In the genomic region with DNA sequence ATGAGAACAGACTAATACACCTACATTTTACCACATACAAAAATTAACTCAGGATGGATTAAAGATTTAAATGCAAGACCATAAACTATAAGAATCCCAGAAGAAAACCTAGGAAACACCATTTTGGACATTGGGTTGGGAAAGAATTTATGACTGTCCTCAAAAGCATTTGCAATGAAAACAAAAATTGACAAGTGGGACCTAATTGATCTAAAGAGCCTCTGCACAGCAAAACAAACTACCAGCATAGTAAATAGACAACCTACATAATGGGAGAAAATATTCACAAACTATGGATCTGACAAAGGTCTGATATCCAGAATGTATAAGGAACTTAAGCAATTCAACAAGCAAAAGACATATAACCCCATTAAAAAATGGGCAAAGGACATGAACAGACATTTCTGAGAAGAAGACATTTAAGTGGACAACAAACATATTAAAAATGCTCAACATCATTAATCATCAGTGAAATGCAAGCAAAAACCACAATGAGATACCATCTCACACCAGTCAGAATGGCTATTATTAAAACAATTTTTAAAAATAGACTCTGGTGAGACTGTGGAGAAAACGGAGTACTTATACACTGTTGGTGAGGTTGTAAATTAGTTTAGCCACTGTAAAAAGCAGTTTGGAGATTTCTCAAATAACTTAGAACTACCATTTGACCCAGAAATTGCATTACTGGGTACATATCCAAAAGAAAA, we compare ENCODE assay signal across 18 cellular contexts.
DNase-seq lines count a peak whose midpoint lies in the region; ATAC-seq and TF ChIP-seq lines count a peak whose summit lies in the region.
"Had no signal": no experiment of that assay in that cellular context is flagged by ENCODE, and none has a peak within 500 bp of the region (broad histone marks: within the 10 kb centered on the region; RNA-seq: fewer than 3 reads in every experiment).

No MANE protein-coding gene starts in this region.

- H3K9me3 ChIP-seq in PC-3 (ENCODE audit: low read length) = 0 out of 2 replicates have a peak, but pooled peaks cover 8% of the 10 kb centered on the region

- intact Hi-C loops in PC-3 (cut with micrococcal nuclease) = no loop called here

- H2AFZ ChIP-seq in PC-3 (ENCODE audit: low read length) = peak overlapping the region; percentile 19; the same call in 1 of the 2 replicates

- H3K36me3 ChIP-seq in PC-3 (ENCODE audit: low read depth, low read length) = no peaks in the 10 kb centered on the region

- H3K9me3 Mint-ChIP-seq in nephron progenitor cell = peaks cover 33% of the 10 kb centered on the region
- H3K9me3 Mint-ChIP-seq in T-helper 2 cell treated with Interferon-gamma antibody and Interleukin-4, amounts not matched to agents 5 μg/mL and 100 μg/mL, for 36 hours = no peaks in the 10 kb centered on the region
- H3K9me3 Mint-ChIP-seq: CD4-positive, alpha-beta T cell had no signal

- CTCF ChIA-PET in PC-3 (lab: Charles Lee) = no interaction called here

- peaks cover 7% of the 10 kb centered on the region; the same call in 1 of the 2 replicates for H3K4me1 ChIP-seq in PC-3 (ENCODE audit: insufficient read depth, low read length)

- peak; percentile 71 for ATAC-seq in PC-3
- ATAC-seq in GM21576 (IDR thresholded peaks at IDR 0.05; ENCODE audit: unreplicated experiment) = no peak
- ATAC-seq: HCT116 had no signal

- H3K4me2 ChIP-seq in PC-3 (ENCODE audit: low read length) = peak overlapping the region; percentile 13; the same call in 1 of the 2 replicates

- no peak for TF ChIP-seq CTCF in PC-3 (conservative IDR thresholded peaks at IDR 0.05; ENCODE audit: low read depth, low read length)
- no peak for TF ChIP-seq CTCF in cardiac fibroblast (IDR thresholded peaks at IDR 0.05; ENCODE audit: low read depth, low read length)
- TF ChIP-seq CTCF in nephron progenitor cell (IDR thresholded peaks at IDR 0.05) = no peak

- H3K79me2 ChIP-seq in PC-3 (ENCODE audit: low read length) = no peaks in the 10 kb centered on the region

- H3K9me2 ChIP-seq in PC-3 (replicated peaks; ENCODE audit: low read length) = no peaks in the 10 kb centered on the region

- H3K36me3 Mint-ChIP-seq in nephron progenitor cell (ENCODE audit: low read depth) = no peaks in the 10 kb centered on the region
- no peaks in the 10 kb centered on the region for H3K36me3 Mint-ChIP-seq in T-helper 2 cell treated with Interferon-gamma antibody and Interleukin-4, amounts not matched to agents 5 μg/mL and 100 μg/mL, for 36 hours (ENCODE audit: low read depth)

- H3K27ac Mint-ChIP-seq in nephron progenitor cell = no peak overlapping the region
- no peak overlapping the region for H3K27ac Mint-ChIP-seq in T-helper 2 cell treated with Interferon-gamma antibody and Interleukin-4, amounts not matched to agents 5 μg/mL and 100 μg/mL, for 36 hours
- H3K27ac Mint-ChIP-seq: CD4-positive, alpha-beta T cell had no signal

- BruUV-seq in PC-3 (replicated peaks; lab: Mats Ljungman, UMichigan) = no TSS peak

- no peaks in the 10 kb centered on the region for H3K27me3 ChIP-seq in PC-3 (ENCODE audit: low read length)

- H3K4me3 ChIP-seq in PC-3 (ENCODE audit: low read length) = no peak overlapping the region
- no peak overlapping the region for H3K4me3 ChIP-seq in cardiac fibroblast (replicated peaks in 1 of 2; ENCODE audit: low read depth in 2 of 2, low read length in 2 of 2)

- H3K9ac ChIP-seq in PC-3 (ENCODE audit: low read length) = no peak overlapping the region; the same call in 1 of the 2 replicates

- no peaks in the 10 kb centered on the region for H3K4me1 Mint-ChIP-seq in nephron progenitor cell
- H3K4me1 Mint-ChIP-seq in T-helper 2 cell treated with Interferon-gamma antibody and Interleukin-4, amounts not matched to agents 5 μg/mL and 100 μg/mL, for 36 hours (ENCODE audit: low read depth) = no peaks in the 10 kb centered on the region

- no peaks in the 10 kb centered on the region for H3F3A ChIP-seq in PC-3 (ENCODE audit: low read length, unreplicated experiment)

- H3K27ac ChIP-seq in PC-3 (ENCODE audit: low read length) = peak overlapping the region; percentile 65
- H3K27ac ChIP-seq: HL-60 had no signal

- DNase-seq in EL = peak; percentile 52
- DNase-seq in PC-3 = peak; percentile 52
- peak; percentile 10 to 32 for DNase-seq in cardiac fibroblast (ENCODE audit: low read depth in 2 of 2)
- DNase-seq in myocyte (ENCODE audit: low read depth) = peak; percentile 47
- DNase-seq in stimulated activated CD4-positive, alpha-beta T cell treated with anti-CD3 and anti-CD28 coated beads, Interleukin-12 subunit alpha, Interleukin-12 subunit beta, amount 100 ng/mL, for 4 hours = no peak
- DNase-seq in nephron progenitor cell = no peak
- no peak for DNase-seq in T-helper 2 cell treated with Interferon-gamma antibody and Interleukin-4, amounts not matched to agents 5 μg/mL and 100 μg/mL, for 36 hours (ENCODE audit: low spot score)
- DNase-seq: Calu3; CD4-positive, alpha-beta T cell; DND-41; NCI-H1092; NCI-H1694 treated with DMSO at 0.1 percent for 48 hours; NCI-H2171; NCI-H774; SHP77 had no signal

- H3K27me3 Mint-ChIP-seq in nephron progenitor cell (ENCODE audit: low read depth, poor library complexity) = no peaks in the 10 kb centered on the region
- H3K27me3 Mint-ChIP-seq in T-helper 2 cell treated with Interferon-gamma antibody and Interleukin-4, amounts not matched to agents 5 μg/mL and 100 μg/mL, for 36 hours (ENCODE audit: low read depth) = peaks cover 2% of the 10 kb centered on the region
- H3K27me3 Mint-ChIP-seq: CD4-positive, alpha-beta T cell had no signal

- POLR2A ChIA-PET in PC-3 (lab: Charles Lee; ENCODE audit: unreplicated experiment) = no interaction called here

- H3K4me3 Mint-ChIP-seq in nephron progenitor cell = no peak overlapping the region
- H3K4me3 Mint-ChIP-seq in T-helper 2 cell treated with Interferon-gamma antibody and Interleukin-4, amounts not matched to agents 5 μg/mL and 100 μg/mL, for 36 hours = no peak overlapping the region
- H3K4me3 Mint-ChIP-seq: CD4-positive, alpha-beta T cell had no signal

- H4K20me1 ChIP-seq in PC-3 (ENCODE audit: low read length) = no peaks in the 10 kb centered on the region

Comparison
In these comparisons a context has a peak if more than half of its experiments do, and no peak if none do; other contexts are left out.
1. DNase-seq: peak in EL (single experiment), PC-3 (single experiment), cardiac fibroblast (2 of 2) and myocyte (single experiment); none in stimulated activated CD4-positive, alpha-beta T cell treated with anti-CD3 and anti-CD28 coated beads, Interleukin-12 subunit alpha, Interleukin-12 subunit beta, amount 100 ng/mL, for 4 hours (single experiment), nephron progenitor cell (single experiment) and T-helper 2 cell treated with Interferon-gamma antibody and Interleukin-4, amounts not matched to agents 5 μg/mL and 100 μg/mL, for 36 hours (single experiment).